In genomic region chr6:122565708-122566107, GRCh38 we compare ENCODE assay signal across 2 cellular contexts.
TF ChIP-seq lines count a peak whose summit lies in the region.

No MANE protein-coding gene starts in this region.

TF ChIP-seq in HepG2, 621 proteins besides CTCF, POLR2A, EP300 and RAD21 (continued from another document):
- TF ChIP-seq ATF7 (IDR thresholded peaks at IDR 0.05) = peak; percentile 89
- TF ChIP-seq ATF7 (CRISPR knock-in tag; IDR thresholded peaks at IDR 0.05) = no peak
TF ChIP-seq in HepG2: peak in this region for 2.

TF ChIP-seq in HEK293, 187 proteins besides CTCF, POLR2A, EP300 and RAD21 (continued from another document):
- TF ChIP-seq, protein P1, sequence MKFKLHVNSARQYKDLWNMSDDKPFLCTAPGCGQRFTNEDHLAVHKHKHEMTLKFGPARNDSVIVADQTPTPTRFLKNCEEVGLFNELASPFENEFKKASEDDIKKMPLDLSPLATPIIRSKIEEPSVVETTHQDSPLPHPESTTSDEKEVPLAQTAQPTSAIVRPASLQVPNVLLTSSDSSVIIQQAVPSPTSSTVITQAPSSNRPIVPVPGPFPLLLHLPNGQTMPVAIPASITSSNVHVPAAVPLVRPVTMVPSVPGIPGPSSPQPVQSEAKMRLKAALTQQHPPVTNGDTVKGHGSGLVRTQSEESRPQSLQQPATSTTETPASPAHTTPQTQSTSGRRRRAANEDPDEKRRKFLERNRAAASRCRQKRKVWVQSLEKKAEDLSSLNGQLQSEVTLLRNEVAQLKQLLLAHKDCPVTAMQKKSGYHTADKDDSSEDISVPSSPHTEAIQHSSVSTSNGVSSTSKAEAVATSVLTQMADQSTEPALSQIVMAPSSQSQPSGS (tag by site-specific recombination; IDR thresholded peaks at IDR 0.05; ENCODE audit: low read depth) = peak; percentile 79
- TF ChIP-seq, protein P2, sequence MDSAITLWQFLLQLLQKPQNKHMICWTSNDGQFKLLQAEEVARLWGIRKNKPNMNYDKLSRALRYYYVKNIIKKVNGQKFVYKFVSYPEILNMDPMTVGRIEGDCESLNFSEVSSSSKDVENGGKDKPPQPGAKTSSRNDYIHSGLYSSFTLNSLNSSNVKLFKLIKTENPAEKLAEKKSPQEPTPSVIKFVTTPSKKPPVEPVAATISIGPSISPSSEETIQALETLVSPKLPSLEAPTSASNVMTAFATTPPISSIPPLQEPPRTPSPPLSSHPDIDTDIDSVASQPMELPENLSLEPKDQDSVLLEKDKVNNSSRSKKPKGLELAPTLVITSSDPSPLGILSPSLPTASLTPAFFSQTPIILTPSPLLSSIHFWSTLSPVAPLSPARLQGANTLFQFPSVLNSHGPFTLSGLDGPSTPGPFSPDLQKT (IDR thresholded peaks at IDR 0.05; ENCODE audit: borderline replicate concordance, low read depth, low read length) = no peak
- no peak for TF ChIP-seq ZNF19 (tag by site-specific recombination; IDR thresholded peaks at IDR 0.05; ENCODE audit: low read depth)
